20 cellular contexts compared by ENCODE assay signal in genomic region chr16:71254832-71255560, GRCh38. TPM values are rescaled to one million over a fixed set of nuclear protein-coding genes. Genes with fewer than 3 reads are reported as not detected.
DNase-seq lines count a peak whose midpoint lies in the region.
"Had no signal": no experiment of that assay in that cellular context is flagged by ENCODE, and none has a peak within 500 bp of the region (broad histone marks: within the 10 kb centered on the region; RNA-seq: fewer than 3 reads in every experiment).

No MANE protein-coding gene starts in this region.

- no peaks in the 10 kb centered on the region for H3K9me3 Mint-ChIP-seq in immature natural killer cell
- H3K9me3 Mint-ChIP-seq in activated CD4-positive, alpha-beta T cell treated with anti-CD3 and anti-CD28 coated beads, Interleukin-2, amount 10 ng/mL, durations not matched to agents 24 days and 14 days = peaks cover 5% of the 10 kb centered on the region
- H3K9me3 Mint-ChIP-seq: neural crest cell had no signal

- H3K36me3 Mint-ChIP-seq in immature natural killer cell = no peaks in the 10 kb centered on the region
- no peaks in the 10 kb centered on the region for H3K36me3 Mint-ChIP-seq in activated CD4-positive, alpha-beta T cell treated with anti-CD3 and anti-CD28 coated beads, Interleukin-2, amount 10 ng/mL, durations not matched to agents 24 days and 14 days (ENCODE audit: low read depth)

- intact Hi-C loops in activated CD4-positive, alpha-beta T cell treated with anti-CD3 and anti-CD28 coated beads, Interleukin-2, amount 10 ng/mL, durations not matched to agents 24 days and 14 days (cut with micrococcal nuclease) = no loop called here

- peak overlapping the region; percentile 58 to 90 (median 82) for H3K27ac Mint-ChIP-seq in immature natural killer cell
- H3K27ac Mint-ChIP-seq in activated CD4-positive, alpha-beta T cell treated with anti-CD3 and anti-CD28 coated beads, Interleukin-2, amount 10 ng/mL, durations not matched to agents 24 days and 14 days = no peak overlapping the region

- H3K27ac ChIP-seq in substantia nigra (ENCODE audit: low read depth, low read length, poor library complexity, severe bottlenecking) = peak overlapping the region; percentile 67
- H3K27ac ChIP-seq: ascending aorta, colonic mucosa, esophagus squamous epithelium, hepatocyte, KMS-11, sigmoid colon, uterus had no signal

- peak overlapping the region; percentile 1 to 73 (median 46) for H3K4me3 Mint-ChIP-seq in immature natural killer cell
- H3K4me3 Mint-ChIP-seq in activated CD4-positive, alpha-beta T cell treated with anti-CD3 and anti-CD28 coated beads, Interleukin-2, amount 10 ng/mL, durations not matched to agents 24 days and 14 days = no peak overlapping the region

- peaks cover 59 to 60% of the 10 kb centered on the region in 2 donors for H3K4me1 Mint-ChIP-seq in immature natural killer cell
- peaks cover 7% of the 10 kb centered on the region for H3K4me1 Mint-ChIP-seq in activated CD4-positive, alpha-beta T cell treated with anti-CD3 and anti-CD28 coated beads, Interleukin-2, amount 10 ng/mL, durations not matched to agents 24 days and 14 days

- DNase-seq in NCI-H82 treated with DMSO at 0.1 percent for 48 hours (lab: John Stamatoyannopoulos, UW; ENCODE audit: unreplicated experiment) = peak; percentile 1
- DNase-seq in NCI-H82 (lab: John Stamatoyannopoulos, UW) = no peak
- peak; percentile 31 for DNase-seq in NCI-H2227 treated with DMSO at 0.1 percent for 48 hours (lab: John Stamatoyannopoulos, UW)
- DNase-seq in immature natural killer cell = no peak
- no peak for DNase-seq in substantia nigra (lab: John Stamatoyannopoulos, UW)
- DNase-seq in activated CD4-positive, alpha-beta T cell treated with anti-CD3 and anti-CD28 coated beads, Interleukin-2, amount 10 ng/mL, durations not matched to agents 24 days and 14 days = no peak
- no peak for DNase-seq in HPDE6-E6E7 (ENCODE audit: extremely low spot score)
- DNase-seq in NCI-H774 (lab: John Stamatoyannopoulos, UW) = no peak
- DNase-seq: ACHN; activated CD8-positive, alpha-beta memory T cell treated with anti-CD3 and anti-CD28 coated beads for 24 hours; colonic mucosa; esophagus squamous epithelium; NCI-H187 treated with DMSO at 0.1 percent for 48 hours; sigmoid colon; stimulated activated CD4-positive, alpha-beta T cell treated with anti-CD3 and anti-CD28 coated beads, Interleukin-4, amount 100 ng/mL, for 4 hours; uterus had no signal

- peaks cover 0 to 3% (median 0%) of the 10 kb centered on the region in 3 donors for H3K27me3 Mint-ChIP-seq in immature natural killer cell (ENCODE audit: low read depth in 3 of 3)
- H3K27me3 Mint-ChIP-seq in activated CD4-positive, alpha-beta T cell treated with anti-CD3 and anti-CD28 coated beads, Interleukin-2, amount 10 ng/mL, durations not matched to agents 24 days and 14 days = peaks cover 34% of the 10 kb centered on the region

RNA-seq across cellular contexts. Expression of gene HYDIN, which starts 24.5 kb away (rescaled TPM):
- under 1 TPM in 2 of 3 donors, not detected in 1; 0.24 to 0.26 TPM for polyA plus RNA-seq in immature natural killer cell
- not detected in 2 replicates for total RNA-seq in activated CD4-positive, alpha-beta T cell treated with anti-CD3 and anti-CD28 coated beads, Interleukin-2, amount 10 ng/mL, durations not matched to agents 24 days and 14 days

RNA-seq across cellular contexts. Expression of gene CMTR2, which starts 34.2 kb away (rescaled TPM):
- polyA plus RNA-seq in immature natural killer cell = 10 to 100 TPM; 18.6 to 42.9 (median 19.0) TPM
- 20.0 and 20.8 TPM in 2 replicates for total RNA-seq in activated CD4-positive, alpha-beta T cell treated with anti-CD3 and anti-CD28 coated beads, Interleukin-2, amount 10 ng/mL, durations not matched to agents 24 days and 14 days

Comparison
In these comparisons a context has a peak if more than half of its experiments do, and no peak if none do; other contexts are left out.
1. DNase-seq: peak in NCI-H82 treated with DMSO at 0.1 percent for 48 hours (single experiment) and NCI-H2227 treated with DMSO at 0.1 percent for 48 hours (single experiment); none in NCI-H82 (single experiment), immature natural killer cell (0 of 3), substantia nigra (0 of 49), activated CD4-positive, alpha-beta T cell treated with anti-CD3 and anti-CD28 coated beads, Interleukin-2, amount 10 ng/mL, durations not matched to agents 24 days and 14 days (single experiment), HPDE6-E6E7 (single experiment) and NCI-H774 (single experiment).